Comparison of ENCODE assay signal across 12 cellular contexts in genomic region chr12:62332598-62332997, GRCh38.
A peak's percentile ranks its signal among the peaks of the same experiment; 100 is the strongest.
DNase-seq lines count a peak whose midpoint lies in the region; TF ChIP-seq lines count a peak whose summit lies in the region.
"Had no signal": no experiment of that assay in that cellular context is flagged by ENCODE, and none has a peak within 500 bp of the region (broad histone marks: within the 10 kb centered on the region; RNA-seq: fewer than 3 reads in every experiment).

No MANE protein-coding gene starts in this region.

- no peak overlapping the region for H4K91ac ChIP-seq in neuronal stem cell (ENCODE audit: low read depth, low read length, poor library complexity)

- H3K18ac ChIP-seq in neuronal stem cell (ENCODE audit: low read length): no peak overlapping the region

- WGBS in neuronal stem cell (ENCODE audit: extremely low coverage in 2 of 2, insufficient read length in 2 of 2, insufficient replicate concordance in 1 of 2), 2 donors: no CpG with 5 or more reads among the region's 1 CpG

- H3K27ac ChIP-seq in osteoblast (ENCODE audit: low read depth, low read length) (peak overlapping the region; percentile 48), neuronal stem cell (replicated peaks; ENCODE audit: low read length) (no peak overlapping the region)
- H3K27ac ChIP-seq: testis had no signal

- peak; percentile 89 for DNase-seq in EH (ENCODE audit: low read depth)
- DNase-seq in RKO (ENCODE audit: low spot score): peak; percentile 49
- DNase-seq in epithelial cell of proximal tubule (ENCODE audit: low read depth): peak; percentile 20
- DNase-seq in osteoblast (ENCODE audit: insufficient read length, low spot score, missing footprints): peak; percentile 13
- no peak for DNase-seq in MV-4-11 (lab: John Stamatoyannopoulos, UW)
- DNase-seq in neuronal stem cell (ENCODE audit: low spot score): no peak
- no peak for DNase-seq in SIG-M5 treated with dmso at 0.1 percent for 504 hours (lab: John Stamatoyannopoulos, UW; ENCODE audit: unreplicated experiment)
- DNase-seq in stimulated activated CD4-positive, alpha-beta T cell treated with anti-CD3 and anti-CD28 coated beads, Interleukin-2, amount 100 ng/mL, for 24 hours: no peak
- DNase-seq: cortex of kidney, NCI-H1092 treated with DMSO at 0.1 percent for 48 hours, NCI-H510A, testis had no signal

- peaks cover 13% of the 10 kb centered on the region for H3K79me2 ChIP-seq in osteoblast (ENCODE audit: insufficient read depth, low read length)

- no peak overlapping the region for H2BK12ac ChIP-seq in neuronal stem cell (ENCODE audit: low read length)

- no peak overlapping the region for H3K14ac ChIP-seq in neuronal stem cell (ENCODE audit: low read length)

- H3K36me3 ChIP-seq in osteoblast (ENCODE audit: insufficient read depth, low read length) (no peaks in the 10 kb centered on the region), neuronal stem cell (replicated peaks in 1 of 2; ENCODE audit: control insufficient read depth in 2 of 2, insufficient read depth in 2 of 2, low read length in 2 of 2) (peaks cover 0 to 9% of the 10 kb centered on the region in 2 donors)

- no peak overlapping the region for H3K9ac ChIP-seq in neuronal stem cell (ENCODE audit: low read depth, low read length, poor library complexity)

- H3K23ac ChIP-seq in neuronal stem cell (ENCODE audit: low read depth, low read length, poor library complexity): no peak overlapping the region

- H2AK5ac ChIP-seq in neuronal stem cell (ENCODE audit: low read depth, low read length): no peak overlapping the region

- no peak overlapping the region for H2BK5ac ChIP-seq in neuronal stem cell (ENCODE audit: low read length)

- H4K20me1 ChIP-seq in osteoblast (ENCODE audit: insufficient read depth, low read length): peaks cover 4% of the 10 kb centered on the region

- H3K4me2 ChIP-seq in osteoblast (ENCODE audit: insufficient read depth, low read length) (peak overlapping the region; percentile 14), neuronal stem cell (ENCODE audit: insufficient read depth, low read length, poor library complexity, severe bottlenecking) (no peak overlapping the region)

- H3K4me3 ChIP-seq in epithelial cell of proximal tubule (ENCODE audit: low read depth, low read length) (no peak overlapping the region), osteoblast (ENCODE audit: insufficient read depth, low read length) (no peak overlapping the region), neuronal stem cell (ENCODE audit: low read length in 2 of 2) (no peak overlapping the region)
- H3K4me3 ChIP-seq: testis had no signal

- no peaks in the 10 kb centered on the region for H3K79me1 ChIP-seq in neuronal stem cell (ENCODE audit: low read depth, low read length)

- H3K4me1 ChIP-seq in osteoblast (ENCODE audit: insufficient read depth, low read length) (peaks cover 6% of the 10 kb centered on the region), neuronal stem cell (ENCODE audit: control insufficient read depth in 2 of 2, insufficient read depth in 1 of 2, low read depth in 1 of 2, low read length in 2 of 2) (no peaks in the 10 kb centered on the region)
- H3K4me1 ChIP-seq: testis had no signal

- no peak overlapping the region for H2BK120ac ChIP-seq in neuronal stem cell (ENCODE audit: low read depth, low read length)

- H4K8ac ChIP-seq in neuronal stem cell (ENCODE audit: low read depth, low read length): no peak overlapping the region

- H3K9me3 ChIP-seq in osteoblast (ENCODE audit: low read depth, low read length) (no peaks in the 10 kb centered on the region), neuronal stem cell (replicated peaks in 1 of 2; ENCODE audit: control insufficient read depth in 2 of 2, insufficient read depth in 1 of 2, low read depth in 1 of 2, low read length in 2 of 2) (no peaks in the 10 kb centered on the region)
- H3K9me3 ChIP-seq: testis had no signal

- no peak overlapping the region for H2BK15ac ChIP-seq in neuronal stem cell (ENCODE audit: low read length)

- TF ChIP-seq CTCF in epithelial cell of proximal tubule (conservative IDR thresholded peaks at IDR 0.05; ENCODE audit: low read depth, low read length) (no peak), osteoblast (IDR thresholded peaks at IDR 0.05; ENCODE audit: extremely low read depth, low read depth, low read length) (no peak)

- no peak overlapping the region for H2AFZ ChIP-seq in osteoblast (ENCODE audit: low read length)
- H2AFZ ChIP-seq in neuronal stem cell (ENCODE audit: low read length): no peak overlapping the region

- H3K27me3 ChIP-seq in osteoblast (ENCODE audit: insufficient read depth, low read length): no peaks in the 10 kb centered on the region
- H3K27me3 ChIP-seq in neuronal stem cell (ENCODE audit: control insufficient read depth in 3 of 3, insufficient read depth in 3 of 3, low read depth in 1 of 3, low read length in 3 of 3): no peaks in the 10 kb centered on the region
- H3K27me3 ChIP-seq: testis had no signal

- H3K4ac ChIP-seq in neuronal stem cell (ENCODE audit: low read length): no peak overlapping the region

Comparison
In these comparisons a context has a peak if more than half of its experiments do, and no peak if none do; other contexts are left out.
1. DNase-seq: peak in EH (single experiment), RKO (single experiment), epithelial cell of proximal tubule (single experiment) and osteoblast (single experiment); none in MV-4-11 (single experiment), neuronal stem cell (single experiment), SIG-M5 treated with dmso at 0.1 percent for 504 hours (single experiment) and stimulated activated CD4-positive, alpha-beta T cell treated with anti-CD3 and anti-CD28 coated beads, Interleukin-2, amount 100 ng/mL, for 24 hours (0 of 2).